8 cellular contexts compared by ENCODE assay signal in the genomic region with DNA sequence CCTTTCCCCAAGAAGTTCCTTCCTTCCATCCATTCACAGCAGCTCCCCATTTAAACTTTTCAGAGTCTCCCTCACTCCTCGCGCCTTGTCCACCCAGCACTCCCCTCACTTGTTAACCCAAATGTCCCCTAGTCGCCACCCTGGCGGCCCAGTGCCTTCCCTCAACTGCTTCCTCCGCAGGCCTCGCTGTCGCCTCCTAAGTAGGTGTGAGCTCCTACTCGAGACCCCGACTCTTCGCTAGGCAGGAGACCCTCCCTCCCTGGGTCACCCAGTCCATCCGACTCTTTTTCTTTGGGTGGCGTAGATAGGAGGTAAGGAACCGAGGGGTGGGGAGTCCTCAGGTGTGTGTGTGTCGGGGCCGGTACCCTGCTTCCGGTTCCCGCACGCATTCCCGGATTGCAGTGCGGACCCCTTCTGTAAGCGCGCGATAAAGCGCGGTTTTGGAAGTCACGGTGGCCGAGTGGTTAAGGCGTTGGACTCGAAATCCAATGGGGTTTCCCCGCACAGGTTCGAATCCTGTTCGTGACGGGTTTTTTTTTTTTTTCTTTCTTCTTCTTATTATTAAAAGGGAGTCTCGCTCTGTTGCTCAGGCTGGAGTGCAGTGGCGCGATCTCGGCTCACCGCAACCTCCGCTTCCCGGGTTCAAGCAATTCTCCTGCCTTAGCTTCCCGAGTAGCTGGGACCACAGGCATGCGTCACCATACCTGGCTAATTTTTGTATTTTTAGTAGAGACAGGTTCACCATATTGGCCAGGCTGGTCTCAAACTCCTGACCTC. TPM values are rescaled to one million over a fixed set of nuclear protein-coding genes. Genes with fewer than 3 reads are reported as not detected.
DNase-seq lines count a peak whose midpoint lies in the region; ATAC-seq and TF ChIP-seq lines count a peak whose summit lies in the region.

No MANE protein-coding gene starts in this region.

- H3K9ac ChIP-seq in BLaER1 treated with 17β-estradiol and CSF1 and Interleukin-3, amounts not matched to agents 10 nM and 100 nM = peak overlapping the region; percentile 85 to 95 (median 91)
- peak overlapping the region; percentile 86 for H3K9ac ChIP-seq in HUES64 (ENCODE audit: low read depth, low read length)
- peak overlapping the region; percentile 98 for H3K9ac ChIP-seq in OCI-LY1 (ENCODE audit: low read length)

- peak overlapping the region; percentile 78 to 94 (median 86) for H3K4me2 ChIP-seq in BLaER1 treated with 17β-estradiol and CSF1 and Interleukin-3, amounts not matched to agents 10 nM and 100 nM
- H3K4me2 ChIP-seq in OCI-LY1 (ENCODE audit: low read length) = peak overlapping the region; percentile 100

- peak; percentile 36 for ATAC-seq in GM21360 (IDR thresholded peaks at IDR 0.05; ENCODE audit: unreplicated experiment)

- H3K4me3 ChIP-seq in BLaER1 treated with 17β-estradiol and CSF1 and Interleukin-3, amounts not matched to agents 10 nM and 100 nM = peak overlapping the region; percentile 84 to 95 (median 92)
- H3K4me3 ChIP-seq in HUES64 (ENCODE audit: low read length) (peak overlapping the region; percentile 96), OCI-LY1 (ENCODE audit: low read depth, low read length, poor library complexity, severe bottlenecking) (peak overlapping the region; percentile 98)

- H3K9me2 ChIP-seq in OCI-LY1 (ENCODE audit: low read depth, low read length) = no peaks in the 10 kb centered on the region

- 2% methylated on average over 41 of the region's 42 CpGs for WGBS in HUES64

- peak overlapping the region; percentile 39; the same call in 1 of the 2 replicates for H2AFZ ChIP-seq in OCI-LY1 (ENCODE audit: low read length)

- TF ChIP-seq CTCF in OCI-LY1 (IDR thresholded peaks at IDR 0.05; ENCODE audit: low read length) = no peak

- H3F3A ChIP-seq in OCI-LY1 (ENCODE audit: insufficient read depth, low read length) = peaks cover 9% of the 10 kb centered on the region; the same call in 1 of the 2 replicates

- H3K4me1 ChIP-seq in BLaER1 treated with 17β-estradiol and CSF1 and Interleukin-3, amounts not matched to agents 10 nM and 100 nM = peaks cover 24 to 34% (median 27%) of the 10 kb centered on the region in 10 experiments
- peaks cover 11% of the 10 kb centered on the region for H3K4me1 ChIP-seq in HUES64 (ENCODE audit: insufficient read depth, low read length)
- peaks cover 37% of the 10 kb centered on the region for H3K4me1 ChIP-seq in OCI-LY1 (ENCODE audit: insufficient read depth, low read length, severe bottlenecking)

- no peaks in the 10 kb centered on the region for H3K27me3 ChIP-seq in BLaER1 treated with 17β-estradiol and CSF1 and Interleukin-3, amounts not matched to agents 10 nM and 100 nM
- no peaks in the 10 kb centered on the region for H3K27me3 ChIP-seq in HUES64 (ENCODE audit: insufficient read depth, low read length)
- no peaks in the 10 kb centered on the region for H3K27me3 ChIP-seq in OCI-LY1 (ENCODE audit: insufficient read depth, low read length)

- H3K36me3 ChIP-seq in BLaER1 treated with 17β-estradiol and CSF1 and Interleukin-3, amounts not matched to agents 10 nM and 100 nM = peaks cover 16 to 25% (median 23%) of the 10 kb centered on the region in 11 experiments
- H3K36me3 ChIP-seq in HUES64 (ENCODE audit: insufficient read depth, low read length) (peaks cover 22% of the 10 kb centered on the region), OCI-LY1 (ENCODE audit: insufficient read depth, low read length) (peaks cover 24% of the 10 kb centered on the region)

- H3K9me3 ChIP-seq in BLaER1 treated with 17β-estradiol and CSF1 and Interleukin-3, amounts not matched to agents 10 nM and 100 nM (replicated peaks in 1 of 11) = no peaks in the 10 kb centered on the region
- H3K9me3 ChIP-seq in HUES64 (ENCODE audit: insufficient read depth, low read depth, low read length) (no peaks in the 10 kb centered on the region), OCI-LY1 (ENCODE audit: low read length) (no peaks in the 10 kb centered on the region)

- DNase-seq in activated T-cell treated with anti-CD3 and anti-CD28 coated beads for 24 hours (ENCODE audit: low read depth) (peak; percentile 92), epithelial cell of prostate (ENCODE audit: low read depth, low spot score) (peak; percentile 18), middle frontal gyrus (ENCODE audit: extremely low spot score, low spot score) (peak; percentile 85)
- DNase-seq in stimulated activated CD8-positive, alpha-beta memory T cell treated with anti-CD3 and anti-CD28 coated beads, Interleukin-15, amount 100 ng/mL, for 4 hours (ENCODE audit: low read depth in 2 of 2) = peak; percentile 56 to 57

- peaks cover 7 to 36% (median 15%) of the 10 kb centered on the region in 11 experiments; a peak in 15 of 22 replicates for H4K20me1 ChIP-seq in BLaER1 treated with 17β-estradiol and CSF1 and Interleukin-3, amounts not matched to agents 10 nM and 100 nM
- H4K20me1 ChIP-seq in OCI-LY1 (ENCODE audit: insufficient read depth, low read length) = no peaks in the 10 kb centered on the region

- peak overlapping the region; percentile 69 to 92 (median 87) for H3K27ac ChIP-seq in BLaER1 treated with 17β-estradiol and CSF1 and Interleukin-3, amounts not matched to agents 10 nM and 100 nM
- peak overlapping the region; percentile 82 for H3K27ac ChIP-seq in HUES64 (ENCODE audit: low read depth, low read length)
- peak overlapping the region; percentile 78 for H3K27ac ChIP-seq in OCI-LY1 (ENCODE audit: low read depth, low read length, poor library complexity, severe bottlenecking)
- peak overlapping the region; percentile 91 for H3K27ac ChIP-seq in epithelial cell of prostate

- peaks cover 24% of the 10 kb centered on the region for H3K79me2 ChIP-seq in OCI-LY1 (ENCODE audit: insufficient read depth, low read length)

RNA-seq across cellular contexts. Expression of gene SMARCC2, which starts 0.8 kb away (rescaled TPM):
- polyA plus RNA-seq in HUES64 (2013, experiment 1 of 2) = 39.9 TPM
- 50.6 TPM for polyA plus RNA-seq in HUES64 (2013, experiment 2 of 2)

RNA-seq across cellular contexts. Expression of gene RNF41, which starts 31.6 kb away (rescaled TPM):
- 38.5 TPM for polyA plus RNA-seq in HUES64 (2013, experiment 1 of 2)
- polyA plus RNA-seq in HUES64 (2013, experiment 2 of 2) = 37.1 TPM

RNA-seq across cellular contexts. Expression of gene MYL6, which starts 31.9 kb away (rescaled TPM):
- 1,204 TPM for polyA plus RNA-seq in HUES64 (2013, experiment 1 of 2)
- polyA plus RNA-seq in HUES64 (2013, experiment 2 of 2) = 1,131 TPM

RNA-seq across cellular contexts. Expression of gene NABP2, which starts 34.0 kb away (rescaled TPM):
- 41.1 TPM for polyA plus RNA-seq in HUES64 (2013, experiment 1 of 2)
- polyA plus RNA-seq in HUES64 (2013, experiment 2 of 2) = 40.8 TPM

RNA-seq across cellular contexts. Expression of gene MYL6B, which starts 37.7 kb away (rescaled TPM):
- 119 TPM for polyA plus RNA-seq in HUES64 (2013, experiment 1 of 2)
- polyA plus RNA-seq in HUES64 (2013, experiment 2 of 2) = 134 TPM

Comparison
In these comparisons a context has a peak if more than half of its experiments do, and no peak if none do; other contexts are left out.
1. Peak in every context shown above with its lines: DNase-seq, ATAC-seq, H3K4me3 ChIP-seq and H3K27ac ChIP-seq.
2. DNase-seq: peak in every context shown above with its lines; median percentile 92 in activated T-cell treated with anti-CD3 and anti-CD28 coated beads for 24 hours; 85 in middle frontal gyrus; 56 in stimulated activated CD8-positive, alpha-beta memory T cell treated with anti-CD3 and anti-CD28 coated beads, Interleukin-15, amount 100 ng/mL, for 4 hours; 18 in epithelial cell of prostate.